20 cellular contexts compared by ENCODE assay signal in genomic region chr4:16048639-16049448, GRCh38. TPM values are rescaled to one million over a fixed set of nuclear protein-coding genes. Genes with fewer than 3 reads are reported as not detected.
"Had no signal": no experiment of that assay in that cellular context is flagged by ENCODE, and none has a peak within 500 bp of the region (broad histone marks: within the 10 kb centered on the region; RNA-seq: fewer than 3 reads in every experiment).

No MANE protein-coding gene starts in this region.

- ATAC-seq: activated naive CD4-positive, alpha-beta T cell treated with anti-CD3 and anti-CD28 coated beads, Interleukin-2, amount 50 U/mL, for 72 hours; activated T-helper 17 cell treated with anti-CD3 and anti-CD28 coated beads, Interleukin-2, amount 50 U/mL, for 72 hours; gastrocnemius medialis had no signal

- DNase-seq: activated T-cell treated with anti-CD3 and anti-CD28 coated beads, Interleukin-2, amount 50 U/mL, for 1 hour; adrenal gland; esophagus squamous epithelium; gastrocnemius medialis; hippocampal formation; occipital lobe; posterior cingulate gyrus; spleen; stimulated activated CD4-positive, alpha-beta T cell treated with anti-CD3 and anti-CD28 coated beads, Interleukin-4, amount 100 ng/mL, for 1 hour; stimulated activated naive CD4-positive, alpha-beta T cell; T-helper 1 cell; T-helper 9 cell had no signal

- H3K9me3 ChIP-seq: adrenal gland, ascending aorta, esophagus squamous epithelium, gastrocnemius medialis, spleen, upper lobe of left lung had no signal

- H3K9me3 Mint-ChIP-seq: activated naive CD4-positive, alpha-beta T cell treated with anti-CD3 and anti-CD28 coated beads, Interleukin-2, amount 50 U/mL, for 72 hours; activated T-helper 17 cell treated with anti-CD3 and anti-CD28 coated beads, Interleukin-2, amount 50 U/mL, for 72 hours; memory B cell; nephron had no signal

- H3K27ac ChIP-seq: adrenal gland, ascending aorta, coronary artery, esophagus squamous epithelium, gastrocnemius medialis, spleen, upper lobe of left lung had no signal

- H3K4me1 ChIP-seq: adrenal gland, spleen had no signal

- H3K27me3 ChIP-seq: ascending aorta, gastrocnemius medialis, upper lobe of left lung had no signal

- H3K4me1 Mint-ChIP-seq: activated T-helper 17 cell treated with anti-CD3 and anti-CD28 coated beads, Interleukin-2, amount 50 U/mL, for 72 hours; memory B cell had no signal

- H3K27ac Mint-ChIP-seq: activated naive CD4-positive, alpha-beta T cell treated with anti-CD3 and anti-CD28 coated beads, Interleukin-2, amount 50 U/mL, for 72 hours; activated T-helper 17 cell treated with anti-CD3 and anti-CD28 coated beads, Interleukin-2, amount 50 U/mL, for 72 hours; memory B cell; nephron had no signal

- H3K36me3 ChIP-seq: adrenal gland, ascending aorta, esophagus squamous epithelium, gastrocnemius medialis, spleen, upper lobe of left lung had no signal

- H3K36me3 Mint-ChIP-seq: activated naive CD4-positive, alpha-beta T cell treated with anti-CD3 and anti-CD28 coated beads, Interleukin-2, amount 50 U/mL, for 72 hours; memory B cell had no signal

- H3K4me3 Mint-ChIP-seq: activated T-helper 17 cell treated with anti-CD3 and anti-CD28 coated beads, Interleukin-2, amount 50 U/mL, for 72 hours; memory B cell; nephron had no signal

- H3K4me3 ChIP-seq: adrenal gland, ascending aorta, coronary artery, esophagus squamous epithelium, gastrocnemius medialis, spleen, upper lobe of left lung had no signal

RNA-seq across cellular contexts. Expression of gene PROM1, which starts 35.0 kb away (rescaled TPM):
- total RNA-seq: myocyte had no signal
